In genomic region chr4:10416441-10416840, GRCh38 we compare ENCODE assay signal across 28 cellular contexts. TPM values are rescaled to one million over a fixed set of nuclear protein-coding genes. Genes with fewer than 3 reads are reported as not detected.
DNase-seq lines count a peak whose midpoint lies in the region; ATAC-seq, FAIRE-seq and TF ChIP-seq lines count a peak whose summit lies in the region.
"Had no signal": no experiment of that assay in that cellular context is flagged by ENCODE, and none has a peak within 500 bp of the region (broad histone marks: within the 10 kb centered on the region; RNA-seq: fewer than 3 reads in every experiment).

No MANE protein-coding gene starts in this region.

- H3K4me1 Mint-ChIP-seq in activated naive CD4-positive, alpha-beta T cell treated with anti-CD3 and anti-CD28 coated beads, Interleukin-2, amount 10 ng/mL, durations not matched to agents 7 days and 5 days, result peaks cover 34% of the 10 kb centered on the region

- WGBS in GM12878 (ENCODE audit: insufficient coverage, insufficient replicate concordance, low lambda C conversion rate, missing lambda C conversion rate), result 29% methylated on average over 2 of the region's 2 CpGs

- TF ChIP-seq RAD21 in GM12878 (IDR thresholded peaks at IDR 0.05; ENCODE audit: insufficient read depth, low read depth, low read length), result no peak

- CTCF ChIA-PET in activated naive CD4-positive, alpha-beta T cell treated with anti-CD3 and anti-CD28 coated beads, Interleukin-2, amount 10 ng/mL, durations not matched to agents 7 days and 5 days (lab: Charles Lee), result no interaction called here
- CTCF ChIA-PET in GM12878 (lab: Yijun Ruan, JAX), result interaction anchor here (1.3 to 1.4 kb wide), 2 partner anchors 45 to 121 kb away, joined by 3 to 4 read pairs; no protein-coding TSS in a partner anchor

- H3K36me3 ChIP-seq in GM12878 (ENCODE audit: control insufficient read depth in 2 of 2, insufficient read depth in 2 of 2, low read length in 1 of 2), result no peaks in the 10 kb centered on the region
- H3K36me3 ChIP-seq: ascending aorta, gastroesophageal sphincter, left lung, ovary, Peyer's patch, thoracic aorta, uterus had no signal

- H3K4me3 ChIP-seq in GM12878 (no peak overlapping the region), foreskin fibroblast (ENCODE audit: low read depth in 1 of 2, low read length in 2 of 2) (no peak overlapping the region)
- H3K4me3 ChIP-seq: ascending aorta, gastroesophageal sphincter, GM23248, K562, left lung, ovary, Peyer's patch, thoracic aorta, uterus had no signal

- peaks cover 3% of the 10 kb centered on the region for H3K27me3 Mint-ChIP-seq in activated naive CD4-positive, alpha-beta T cell treated with anti-CD3 and anti-CD28 coated beads, Interleukin-2, amount 10 ng/mL, durations not matched to agents 7 days and 5 days
- H3K27me3 Mint-ChIP-seq: CD4-positive, alpha-beta memory T cell; natural killer cell treated with Interleukin-12 subunit alpha and Interleukin-12 subunit beta and Interleukin-15 and Interleukin-18, amount 100 ng/mL, for 72 hours; stimulated activated memory B cell treated with anti-CD40 and anti-IgM and Interleukin-4, amounts not matched to agents 10 μg/mL and 1 μg/mL and 100 μg/mL, for 72 hours had no signal

- no peak overlapping the region for H3K9ac ChIP-seq in GM12878 (ENCODE audit: control insufficient read depth, insufficient read depth, low read length)
- H3K9ac ChIP-seq: GM23248 had no signal

- SMC1A ChIA-PET in GM12878 (lab: Charles Lee; ENCODE audit: uncharacterized antibody, unreplicated experiment), result interaction anchor here (1.4 kb wide), 2 partner anchors 15 to 119 kb away, joined by 3 to 7 read pairs; no protein-coding TSS in a partner anchor

- in situ Hi-C loops in GM12878 (cut with MboI), result no loop called here

- H3K9me3 Mint-ChIP-seq in activated naive CD4-positive, alpha-beta T cell treated with anti-CD3 and anti-CD28 coated beads, Interleukin-2, amount 10 ng/mL, durations not matched to agents 7 days and 5 days, result no peaks in the 10 kb centered on the region
- H3K9me3 Mint-ChIP-seq: immature natural killer cell had no signal

- RAD21 ChIA-PET in GM12878 (lab: Charles Lee; ENCODE audit: unreplicated experiment), result no interaction called here

- TF ChIP-seq POLR2A in GM12878 (IDR thresholded peaks at IDR 0.05; ENCODE audit: low read depth, low read length), result no peak

- no peak overlapping the region for H3K4me3 Mint-ChIP-seq in activated naive CD4-positive, alpha-beta T cell treated with anti-CD3 and anti-CD28 coated beads, Interleukin-2, amount 10 ng/mL, durations not matched to agents 7 days and 5 days
- H3K4me3 Mint-ChIP-seq: CD4-positive, alpha-beta memory T cell; dendritic cell treated with granulocyte-macrophage colony-stimulating factor and Interleukin-4, amounts not matched to agents 40 ng/mL and 50 ng/mL, for 4 days; immature natural killer cell; natural killer cell treated with Interleukin-12 subunit alpha and Interleukin-12 subunit beta and Interleukin-15 and Interleukin-18, amount 100 ng/mL, for 72 hours; stimulated activated memory B cell treated with anti-CD40 and anti-IgM and Interleukin-4, amounts not matched to agents 10 μg/mL and 1 μg/mL and 100 μg/mL, for 72 hours had no signal

- TF ChIP-seq EP300 in GM12878 (IDR thresholded peaks at IDR 0.05; ENCODE audit: borderline replicate concordance in 1 of 2, control insufficient read depth in 1 of 2, low read depth in 2 of 2, low read length in 2 of 2), result no peak

- FAIRE-seq in GM12878 (lab: Jason Lieb, UNC), result no peak
- FAIRE-seq: K562 had no signal

- no peaks in the 10 kb centered on the region for H3K27me3 ChIP-seq in GM12878 (replicated peaks in 1 of 2; ENCODE audit: control insufficient read depth in 2 of 2, insufficient read depth in 2 of 2, low read length in 1 of 2)
- H3K27me3 ChIP-seq: ascending aorta, gastroesophageal sphincter, left lung, ovary, Peyer's patch, uterus had no signal

- POLR2A ChIA-PET in GM12878 (lab: Charles Lee), result no interaction called here

- H3K79me2 ChIP-seq in GM12878 (ENCODE audit: control insufficient read depth, insufficient read depth, low read length), result no peaks in the 10 kb centered on the region

- no peak for TF ChIP-seq CTCF in GM12878 (IDR thresholded peaks at IDR 0.05 in 2 of 3, conservative IDR thresholded peaks at IDR 0.05 in 1 of 3; ENCODE audit: control insufficient read depth in 2 of 3, extremely low read depth in 1 of 3, insufficient read depth in 1 of 3, low read depth in 3 of 3, low read length in 3 of 3)
- no peak for TF ChIP-seq CTCF in foreskin fibroblast (IDR thresholded peaks at IDR 0.05; ENCODE audit: low read depth, low read length)

- no peak overlapping the region for H3K4me2 ChIP-seq in GM12878 (ENCODE audit: control insufficient read depth, insufficient read depth)

- no peaks in the 10 kb centered on the region for H4K20me1 ChIP-seq in GM12878 (ENCODE audit: control insufficient read depth, insufficient read depth)

- H2AFZ ChIP-seq in GM12878 (ENCODE audit: control insufficient read depth, low read depth, low read length), result no peak overlapping the region
- H2AFZ ChIP-seq: GM23248 had no signal

- H3K27ac Mint-ChIP-seq in activated naive CD4-positive, alpha-beta T cell treated with anti-CD3 and anti-CD28 coated beads, Interleukin-2, amount 10 ng/mL, durations not matched to agents 7 days and 5 days, result peak overlapping the region; percentile 56
- H3K27ac Mint-ChIP-seq: CD4-positive, alpha-beta memory T cell; dendritic cell treated with granulocyte-macrophage colony-stimulating factor and Interleukin-4, amounts not matched to agents 40 ng/mL and 50 ng/mL, for 4 days; immature natural killer cell; natural killer cell treated with Interleukin-12 subunit alpha and Interleukin-12 subunit beta and Interleukin-15 and Interleukin-18, amount 100 ng/mL, for 72 hours; stimulated activated memory B cell treated with anti-CD40 and anti-IgM and Interleukin-4, amounts not matched to agents 10 μg/mL and 1 μg/mL and 100 μg/mL, for 72 hours had no signal

- no peaks in the 10 kb centered on the region for H3K36me3 Mint-ChIP-seq in activated naive CD4-positive, alpha-beta T cell treated with anti-CD3 and anti-CD28 coated beads, Interleukin-2, amount 10 ng/mL, durations not matched to agents 7 days and 5 days
- H3K36me3 Mint-ChIP-seq: CD4-positive, alpha-beta memory T cell; natural killer cell treated with Interleukin-12 subunit alpha and Interleukin-12 subunit beta and Interleukin-15 and Interleukin-18, amount 100 ng/mL, for 72 hours had no signal

- BruUV-seq in GM12878 (replicated peaks; lab: Mats Ljungman, UMichigan), result no TSS peak

- no peaks in the 10 kb centered on the region for H3K4me1 ChIP-seq in GM12878 (ENCODE audit: control insufficient read depth, insufficient read depth, low read length)
- H3K4me1 ChIP-seq: ascending aorta, gastroesophageal sphincter, left lung, Peyer's patch, uterus had no signal

- H3K9me3 ChIP-seq in GM12878 (replicated peaks; ENCODE audit: control insufficient read depth, insufficient read depth, low read length), result no peaks in the 10 kb centered on the region
- H3K9me3 ChIP-seq: ascending aorta, gastroesophageal sphincter, ovary, Peyer's patch, thoracic aorta, uterus had no signal

- intact Hi-C loops in GM12878 (cut with micrococcal nuclease; ENCODE audit: unreplicated experiment), result loop anchor here (5.0 kb wide), 1 partner anchor 121 kb away; no protein-coding TSS in a partner anchor

- DNase-seq in activated naive CD4-positive, alpha-beta T cell treated with anti-CD3 and anti-CD28 coated beads, Interleukin-2, amount 10 ng/mL, durations not matched to agents 7 days and 5 days, result peak; percentile 58
- DNase-seq in activated naive CD4-positive, alpha-beta T cell treated with Interleukin-2 at 50 U/mL for 16 hours, result no peak
- peak; percentile 20 to 25 for DNase-seq in Kasumi-1 (lab: John Stamatoyannopoulos, UW)
- DNase-seq in GM12878 (ENCODE audit: low read depth, low spot score), result no peak
- no peak for DNase-seq in foreskin fibroblast
- no peak for DNase-seq in GM19238 (ENCODE audit: insufficient read length, low spot score)
- no peak for DNase-seq in stimulated activated CD4-positive, alpha-beta T cell treated with anti-CD3 and anti-CD28 coated beads, Interleukin-2, amount 100 ng/mL, for 48 hours
- DNase-seq: activated effector memory CD4-positive, alpha-beta T cell treated with Interleukin-2 at 50 U/mL for 16 hours; caudate nucleus; CD4-positive, alpha-beta memory T cell; GM23248; hippocampal formation; immature natural killer cell; left lung; mesendoderm; NCI-H2171; NCI-H524 treated with DMSO at 0.1 percent for 48 hours; ovary; Peyer's patch; retina; uterus had no signal

- ATAC-seq in GM12878, result peak; percentile 30; the same call in 2 of the 3 replicates
- ATAC-seq: gastroesophageal sphincter; K562; left lung; natural killer cell treated with Interleukin-12 subunit alpha and Interleukin-12 subunit beta and Interleukin-15 and Interleukin-18, amount 100 ng/mL, for 72 hours; stimulated activated memory B cell treated with anti-CD40 and anti-IgM and Interleukin-4, amounts not matched to agents 10 μg/mL and 1 μg/mL and 100 μg/mL, for 72 hours had no signal

- no peak overlapping the region for H3K27ac ChIP-seq in GM12878 (ENCODE audit: control insufficient read depth, insufficient read depth)
- H3K27ac ChIP-seq: ascending aorta, gastroesophageal sphincter, GM23248, left lung, ovary, Peyer's patch, thoracic aorta, uterus had no signal

TF ChIP-seq in GM12878, 131 proteins besides CTCF, POLR2A, EP300 and RAD21 (continues in another document):
- TF ChIP-seq CEBPB (IDR thresholded peaks at IDR 0.05; ENCODE audit: borderline replicate concordance in 1 of 2, low read depth in 2 of 2, low read length in 2 of 2) (no peak), SRF (IDR thresholded peaks at IDR 0.05; ENCODE audit: low read depth in 2 of 2, low read length in 2 of 2) (no peak), RUNX3 (IDR thresholded peaks at IDR 0.05; ENCODE audit: low read length) (peak; percentile 36; the same call in 1 of the 2 replicates), BRCA1 (IDR thresholded peaks at IDR 0.05; ENCODE audit: low read depth, low read length) (no peak)

RNA-seq across cellular contexts. Expression of gene ZNF518B, which starts 40.8 kb away (rescaled TPM):
- total RNA-seq in GM12878 (2013; cell fraction: nucleolus; rRNA removed), result 90.1 and 101 TPM in 2 replicates
- 20.5 and 23.4 TPM in 2 replicates for total RNA-seq in GM12878 (2014; rRNA removed)
- 16.3 and 17.0 TPM in 2 replicates for total RNA-seq in GM12878 (2014; rRNA removed; fragmentation: Illumina TruSeq; extraction: Trizol)
- total RNA-seq in GM12878 (2021), result 16.2 and 17.6 TPM in 2 replicates
- polyA plus RNA-seq in GM12878 (2011; ENCODE audit: low read depth), result 4.4 TPM
- polyA plus RNA-seq in GM12878 (2011; rRNA removed), result 20.2 and 25.2 TPM in 2 replicates
- polyA plus RNA-seq in GM12878 (2011; cell fraction: cytosol; rRNA removed), result 8.1 and 9.4 TPM in 2 replicates
- polyA plus RNA-seq in GM12878 (2011; cell fraction: nucleus; rRNA removed), result 17.7 and 20.7 TPM in 2 replicates
- 7.8 and 8.2 TPM in 2 replicates for polyA plus RNA-seq in GM12878 (2012)
- 10.4 and 10.6 TPM in 2 replicates for polyA plus RNA-seq in GM12878 (2014; fragmentation: Illumina TruSeq; extraction: Trizol)
- polyA plus RNA-seq in GM12878 (2014; fragmentation: Nextera tagmentation; extraction: Ambion mirVana), result 1 to 10 TPM; 2.7 to 4.4 TPM
- 7.6 and 7.7 TPM in 2 replicates for polyA plus RNA-seq in GM12878 (2014; rRNA removed)
- polyA plus RNA-seq in GM12878 (2016; fragmentation: Nextera tagmentation; extraction: Ambion mirVana), result 1 to 10 TPM; 6.4 to 7.9 TPM
- 34.7 and 45.0 TPM in 2 replicates for polyA minus RNA-seq in GM12878 (2011; rRNA and poly(A)+ RNA removed)
- 14.3 and 20.2 TPM in 2 replicates for polyA minus RNA-seq in GM12878 (2011; cell fraction: cytosol; rRNA and poly(A)+ RNA removed)
- polyA minus RNA-seq in GM12878 (2011; cell fraction: nucleus; rRNA and poly(A)+ RNA removed), result 50.4 and 56.4 TPM in 2 replicates

Comparison
In these comparisons a context has a peak if more than half of its experiments do, and no peak if none do; other contexts are left out.
1. DNase-seq: peak in activated naive CD4-positive, alpha-beta T cell treated with anti-CD3 and anti-CD28 coated beads, Interleukin-2, amount 10 ng/mL, durations not matched to agents 7 days and 5 days (single experiment) and Kasumi-1 (2 of 2); none in activated naive CD4-positive, alpha-beta T cell treated with Interleukin-2 at 50 U/mL for 16 hours (single experiment), GM12878 (single experiment), foreskin fibroblast (0 of 2), GM19238 (single experiment) and stimulated activated CD4-positive, alpha-beta T cell treated with anti-CD3 and anti-CD28 coated beads, Interleukin-2, amount 100 ng/mL, for 48 hours (0 of 2).